In genomic region chr12:120373683-120374082, GRCh38 we compare ENCODE assay signal across 11 cellular contexts. TPM values are rescaled to one million over a fixed set of nuclear protein-coding genes. Genes with fewer than 3 reads are reported as not detected.
"Had no signal": no experiment of that assay in that cellular context is flagged by ENCODE, and none has a peak within 500 bp of the region (broad histone marks: within the 10 kb centered on the region; RNA-seq: fewer than 3 reads in every experiment).

No MANE protein-coding gene starts in this region.

- DNase-seq: GM23248, GOT3, H9, HCEC 1CT, HFFc6, IMR-90, KBM-7 had no signal

- FAIRE-seq: H54 had no signal

- H3K4me3 Mint-ChIP-seq: H9, HFFc6 had no signal

- H3K27ac Mint-ChIP-seq: H9, HFFc6 had no signal

- H3K4me2 ChIP-seq: KMS-11 had no signal

- H3K4me3 ChIP-seq: GM23248 had no signal

- H2AFZ ChIP-seq: GM23248 had no signal

- H3K9ac ChIP-seq: GM23248, KMS-11 had no signal

- H3K27ac ChIP-seq: GM23248, HL-60, KMS-11 had no signal

- H3K9me3 Mint-ChIP-seq: H9, HFFc6 had no signal

RNA-seq across cellular contexts. Expression of gene MSI1, which starts 4.7 kb away (rescaled TPM):
- total RNA-seq: GM23248, HFFc6, IMR-90 had no signal
- polyA plus RNA-seq: GM23248, IMR-90 had no signal

RNA-seq across cellular contexts. Expression of gene PLA2G1B, which starts 46.1 kb away (rescaled TPM):
- total RNA-seq: GM23248, H9, HFFc6, HT1080, IMR-90 had no signal
- polyA plus RNA-seq: GM23248, IMR-90 had no signal
